In the genomic region with DNA sequence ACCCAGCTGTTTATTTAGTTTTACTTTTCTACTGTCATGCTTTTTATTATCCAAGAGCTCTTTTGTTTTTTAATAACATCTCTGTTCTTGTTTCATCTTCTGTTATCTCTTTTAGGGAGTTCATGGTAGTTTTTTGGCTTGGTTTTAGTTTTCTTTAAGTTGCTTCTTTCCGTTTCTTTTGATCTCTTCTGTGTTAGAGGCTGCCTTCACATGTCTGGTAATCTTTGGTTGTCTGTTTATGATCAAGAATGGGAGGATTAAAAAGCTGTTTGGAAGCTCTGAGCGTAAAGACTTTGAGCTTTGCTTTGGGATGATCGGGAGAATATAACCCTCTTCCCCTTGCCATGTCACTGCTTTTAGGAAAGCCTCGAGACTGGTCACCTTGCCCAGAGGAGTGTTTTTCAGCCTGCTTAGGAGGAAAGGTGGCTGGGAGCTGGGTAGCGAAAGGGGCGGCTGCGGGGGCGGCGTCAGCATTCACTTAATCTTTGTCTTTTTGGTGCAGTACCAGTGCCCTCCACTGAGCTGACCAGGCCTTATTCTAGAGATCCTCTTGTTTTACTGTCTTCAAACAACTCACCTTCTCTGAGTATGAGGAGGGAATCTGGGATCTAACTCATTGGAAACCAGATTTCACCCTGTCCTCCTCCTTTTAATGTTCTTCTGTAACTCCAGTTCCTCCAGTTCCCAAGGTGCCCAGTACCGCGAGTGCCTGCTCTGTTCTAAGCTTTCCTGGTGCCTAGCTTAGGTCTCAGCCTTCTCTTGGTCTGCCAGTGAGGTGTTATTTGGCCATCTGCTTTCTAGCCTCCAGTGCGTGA, we compare ENCODE assay signal across 1 cellular context.
TF ChIP-seq lines count a peak whose summit lies in the region.

No MANE protein-coding gene starts in this region.

TF ChIP-seq in SK-N-SH, 30 proteins besides CTCF, POLR2A, EP300 and RAD21 (continued from another document):
- TF ChIP-seq, protein P1, sequence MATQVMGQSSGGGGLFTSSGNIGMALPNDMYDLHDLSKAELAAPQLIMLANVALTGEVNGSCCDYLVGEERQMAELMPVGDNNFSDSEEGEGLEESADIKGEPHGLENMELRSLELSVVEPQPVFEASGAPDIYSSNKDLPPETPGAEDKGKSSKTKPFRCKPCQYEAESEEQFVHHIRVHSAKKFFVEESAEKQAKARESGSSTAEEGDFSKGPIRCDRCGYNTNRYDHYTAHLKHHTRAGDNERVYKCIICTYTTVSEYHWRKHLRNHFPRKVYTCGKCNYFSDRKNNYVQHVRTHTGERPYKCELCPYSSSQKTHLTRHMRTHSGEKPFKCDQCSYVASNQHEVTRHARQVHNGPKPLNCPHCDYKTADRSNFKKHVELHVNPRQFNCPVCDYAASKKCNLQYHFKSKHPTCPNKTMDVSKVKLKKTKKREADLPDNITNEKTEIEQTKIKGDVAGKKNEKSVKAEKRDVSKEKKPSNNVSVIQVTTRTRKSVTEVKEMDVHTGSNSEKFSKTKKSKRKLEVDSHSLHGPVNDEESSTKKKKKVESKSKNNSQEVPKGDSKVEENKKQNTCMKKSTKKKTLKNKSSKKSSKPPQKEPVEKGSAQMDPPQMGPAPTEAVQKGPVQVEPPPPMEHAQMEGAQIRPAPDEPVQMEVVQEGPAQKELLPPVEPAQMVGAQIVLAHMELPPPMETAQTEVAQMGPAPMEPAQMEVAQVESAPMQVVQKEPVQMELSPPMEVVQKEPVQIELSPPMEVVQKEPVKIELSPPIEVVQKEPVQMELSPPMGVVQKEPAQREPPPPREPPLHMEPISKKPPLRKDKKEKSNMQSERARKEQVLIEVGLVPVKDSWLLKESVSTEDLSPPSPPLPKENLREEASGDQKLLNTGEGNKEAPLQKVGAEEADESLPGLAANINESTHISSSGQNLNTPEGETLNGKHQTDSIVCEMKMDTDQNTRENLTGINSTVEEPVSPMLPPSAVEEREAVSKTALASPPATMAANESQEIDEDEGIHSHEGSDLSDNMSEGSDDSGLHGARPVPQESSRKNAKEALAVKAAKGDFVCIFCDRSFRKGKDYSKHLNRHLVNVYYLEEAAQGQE (IDR thresholded peaks at IDR 0.05; ENCODE audit: low read depth, low read length) = no peak
- no peak for TF ChIP-seq USF1 (IDR thresholded peaks at IDR 0.05; ENCODE audit: borderline replicate concordance, low read depth)
TF ChIP-seq in SK-N-SH: peak in this region for 0.
